8 cellular contexts compared by ENCODE assay signal in the genomic region with DNA sequence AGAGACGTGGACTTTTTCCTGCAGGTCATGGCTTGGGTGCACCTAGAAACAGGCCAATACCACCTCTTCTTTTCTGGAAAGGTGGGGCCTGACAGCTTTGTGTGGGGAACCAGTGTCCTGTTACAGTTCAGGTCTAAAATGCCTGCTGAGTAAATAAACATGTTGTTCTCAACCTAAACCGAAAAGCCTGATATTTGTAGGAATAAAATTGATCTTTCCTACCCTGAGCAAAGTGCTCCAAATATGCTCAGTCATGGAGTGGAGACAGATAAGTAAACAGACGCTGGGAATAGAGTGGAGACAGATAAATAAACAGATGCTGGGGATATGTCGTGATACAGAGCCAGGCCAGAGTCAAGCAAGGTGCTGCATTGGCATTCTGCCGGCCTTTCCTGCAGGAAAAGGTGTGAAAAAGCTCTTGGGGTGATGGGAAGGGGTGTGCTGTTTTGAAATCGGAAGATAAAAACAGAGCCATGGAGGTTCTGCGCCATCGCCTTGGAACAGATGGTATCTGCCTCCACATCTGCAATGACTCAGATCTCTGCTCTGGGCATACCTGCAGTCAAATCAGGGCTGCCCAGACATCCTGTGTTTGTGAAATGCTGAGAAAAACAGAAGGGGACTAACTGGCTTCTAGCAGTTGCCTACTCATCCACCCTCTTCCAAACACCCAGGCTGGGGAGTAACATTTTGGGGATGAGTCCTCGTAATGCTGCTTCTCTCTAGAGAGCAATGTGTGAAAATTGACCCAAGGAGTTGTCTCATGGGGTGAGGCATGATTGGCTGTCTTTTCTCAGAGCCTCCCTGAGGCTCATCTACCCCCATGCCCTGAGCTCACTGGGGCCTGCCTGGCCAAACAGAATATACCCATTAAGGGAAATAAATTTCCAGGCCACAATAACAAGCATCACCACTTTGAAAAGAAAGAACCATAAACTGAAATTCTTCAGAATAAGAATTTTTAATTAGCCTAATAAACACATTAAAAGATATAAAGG. TPM values are rescaled to one million over a fixed set of nuclear protein-coding genes. Genes with fewer than 3 reads are reported as not detected.
DNase-seq lines count a peak whose midpoint lies in the region; ATAC-seq, FAIRE-seq and TF ChIP-seq lines count a peak whose summit lies in the region.

No MANE protein-coding gene starts in this region.

- WGBS in GM23248 (ENCODE audit: low coverage in 1 of 2, low lambda C conversion rate in 2 of 2, missing lambda C conversion rate in 2 of 2), 2 experiments, result 53% methylated on average over 9 of the region's 9 CpGs

- in situ Hi-C loops in HAP-1 (cut with MboI; ENCODE audit: low sequenced_read_pairs), result no loop called here
- in situ Hi-C loops in GM23248 (cut with MboI), result no loop called here

- H3K4me2 ChIP-seq in GM23248 (ENCODE audit: unreplicated experiment), result no peak overlapping the region

- no peak overlapping the region for H3K27ac ChIP-seq in GM23248

- no peak overlapping the region for H3K9ac ChIP-seq in GM23248

- H3K36me3 ChIP-seq in BE2C, result no peaks in the 10 kb centered on the region
- H3K36me3 ChIP-seq in bronchial epithelial cell (ENCODE audit: control insufficient read depth, insufficient read depth, low read length), result no peaks in the 10 kb centered on the region
- H3K36me3 ChIP-seq in HAP-1 (replicated peaks), result no peaks in the 10 kb centered on the region
- no peaks in the 10 kb centered on the region for H3K36me3 ChIP-seq in GM23248 (ENCODE audit: low read depth)

- H3K4me1 ChIP-seq in BE2C (peaks cover 3% of the 10 kb centered on the region; the same call in 1 of the 2 replicates), HAP-1 (no peaks in the 10 kb centered on the region), GM23248 (ENCODE audit: insufficient read depth) (0 out of 2 replicates have a peak, but pooled peaks cover 5% of the 10 kb centered on the region)

- no peak for FAIRE-seq in bronchial epithelial cell (lab: Jason Lieb, UNC)

- no peaks in the 10 kb centered on the region for H4K20me1 ChIP-seq in GM23248 (ENCODE audit: insufficient read depth)

- peak; percentile 70 for ATAC-seq in GM19035 (IDR thresholded peaks at IDR 0.05; ENCODE audit: unreplicated experiment)
- peak; percentile 95 for ATAC-seq in HG03354 (IDR thresholded peaks at IDR 0.05; ENCODE audit: poor library complexity, severe bottlenecking, unreplicated experiment)

- H3F3A ChIP-seq in GM23248 (ENCODE audit: insufficient read depth), result no peaks in the 10 kb centered on the region

- no peak overlapping the region for H2AFZ ChIP-seq in GM23248

- H3K4me3 ChIP-seq in BE2C (ENCODE audit: low read depth, low read length) (no peak overlapping the region), bronchial epithelial cell (ENCODE audit: low read depth, low read length) (no peak overlapping the region), HAP-1 (no peak overlapping the region), GM23248 (no peak overlapping the region)

- H3K9me3 ChIP-seq in BE2C (no peaks in the 10 kb centered on the region), HAP-1 (no peaks in the 10 kb centered on the region), GM23248 (ENCODE audit: low read depth) (no peaks in the 10 kb centered on the region)

- TF ChIP-seq CTCF in BE2C (IDR thresholded peaks at IDR 0.05; ENCODE audit: low read depth, low read length) (no peak), bronchial epithelial cell (IDR thresholded peaks at IDR 0.05; ENCODE audit: insufficient read depth, low read length, severe bottlenecking) (no peak)

- DNase-seq in BE2C (peak; percentile 40), bronchial epithelial cell (ENCODE audit: low read depth) (peak; percentile 46), cerebellum (ENCODE audit: low spot score) (no peak), HAP-1 (ENCODE audit: low spot score in 2 of 2) (no peak), mucosa of gallbladder (ENCODE audit: low spot score) (no peak), GM23248 (no peak)

- no peaks in the 10 kb centered on the region for H3K79me2 ChIP-seq in GM23248 (ENCODE audit: insufficient read depth)

- no peaks in the 10 kb centered on the region for H3K9me2 ChIP-seq in GM23248 (ENCODE audit: insufficient read depth)

- H3K27me3 ChIP-seq in BE2C (no peaks in the 10 kb centered on the region), bronchial epithelial cell (ENCODE audit: control insufficient read depth, insufficient read depth, low read length) (no peaks in the 10 kb centered on the region), HAP-1 (ENCODE audit: low read depth) (no peaks in the 10 kb centered on the region), GM23248 (replicated peaks; ENCODE audit: insufficient read depth) (no peaks in the 10 kb centered on the region)

RNA-seq across cellular contexts. Expression of a gene that starts 16.8 kb away (rescaled TPM):
- 3.6 TPM for polyA plus RNA-seq in BE2C (2012; ENCODE audit: insufficient read depth, insufficient read length, low read depth)
- total RNA-seq in bronchial epithelial cell (under 0.01 and 0.26 TPM in 2 replicates), cerebellum (1.8 TPM), mucosa of gallbladder (31.0 TPM)
- 23.9 and 25.8 TPM in 2 replicates for total RNA-seq in GM23248 (2014; rRNA removed; shearing (Covaris generic))
- polyA plus RNA-seq in GM23248 (2016; fragmentation: Nextera tagmentation; extraction: Ambion mirVana), result 19.5 and 19.6 TPM in 2 replicates

RNA-seq across cellular contexts. Expression of a gene that starts 17.7 kb away (rescaled TPM):
- polyA plus RNA-seq in BE2C (2012; ENCODE audit: insufficient read depth, insufficient read length, low read depth), result 1,644 TPM
- total RNA-seq in bronchial epithelial cell (766 and 1,827 TPM in 2 replicates), cerebellum (1,017 TPM), mucosa of gallbladder (2,437 TPM)
- 586 and 786 TPM in 2 replicates for total RNA-seq in GM23248 (2014; rRNA removed; shearing (Covaris generic))
- 1,286 and 1,305 TPM in 2 replicates for polyA plus RNA-seq in GM23248 (2016; fragmentation: Nextera tagmentation; extraction: Ambion mirVana)

RNA-seq across cellular contexts. Expression of a gene that starts 45.3 kb away (rescaled TPM):
- polyA plus RNA-seq in BE2C (2012; ENCODE audit: insufficient read depth, insufficient read length, low read depth), result 66.5 TPM
- total RNA-seq in bronchial epithelial cell (5.1 and 17.4 TPM in 2 replicates), cerebellum (58.8 TPM), mucosa of gallbladder (37.8 TPM)
- total RNA-seq in GM23248 (2014; rRNA removed; shearing (Covaris generic)), result 9.4 and 11.8 TPM in 2 replicates
- polyA plus RNA-seq in GM23248 (2016; fragmentation: Nextera tagmentation; extraction: Ambion mirVana), result 6.8 and 8.7 TPM in 2 replicates

Comparison
In these comparisons a context has a peak if more than half of its experiments do, and no peak if none do; other contexts are left out.
1. DNase-seq: peak in BE2C (single experiment) and bronchial epithelial cell (single experiment); none in cerebellum (single experiment), HAP-1 (0 of 2), mucosa of gallbladder (single experiment) and GM23248 (single experiment).